8 cellular contexts compared by ENCODE assay signal in the genomic region with DNA sequence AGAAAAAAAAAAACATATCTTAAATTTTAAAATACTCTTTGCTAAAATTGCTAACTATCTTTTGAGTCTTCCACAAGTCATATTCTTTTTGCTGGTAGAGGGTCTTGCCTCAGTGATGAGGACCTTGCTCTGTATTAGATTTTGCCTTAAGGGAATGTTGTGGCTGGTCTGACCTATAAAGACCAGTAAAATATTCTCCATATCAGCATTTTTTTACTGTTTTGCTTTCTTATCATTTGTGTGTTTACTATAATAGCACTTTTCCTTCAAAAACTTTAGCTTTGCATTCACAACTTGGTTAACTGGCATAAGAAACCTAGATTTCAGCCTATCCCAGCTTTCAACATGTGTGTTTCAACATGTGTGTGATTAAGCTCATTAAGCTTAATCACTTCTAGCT.
"Had no signal": no experiment of that assay in that cellular context is flagged by ENCODE, and none has a peak within 500 bp of the region (broad histone marks: within the 10 kb centered on the region; RNA-seq: fewer than 3 reads in every experiment).

No MANE protein-coding gene starts in this region.

- FAIRE-seq: G401.6, GM12878, GM12891, GM12892, GM18507, GM19239 had no signal

- DNase-seq: GDM1, GF-D8 had no signal

- H3K4me3 ChIP-seq: GM12878 had no signal

- ATAC-seq: GM12878 had no signal
